Comparison of ENCODE assay signal across 20 cellular contexts in the genomic region with DNA sequence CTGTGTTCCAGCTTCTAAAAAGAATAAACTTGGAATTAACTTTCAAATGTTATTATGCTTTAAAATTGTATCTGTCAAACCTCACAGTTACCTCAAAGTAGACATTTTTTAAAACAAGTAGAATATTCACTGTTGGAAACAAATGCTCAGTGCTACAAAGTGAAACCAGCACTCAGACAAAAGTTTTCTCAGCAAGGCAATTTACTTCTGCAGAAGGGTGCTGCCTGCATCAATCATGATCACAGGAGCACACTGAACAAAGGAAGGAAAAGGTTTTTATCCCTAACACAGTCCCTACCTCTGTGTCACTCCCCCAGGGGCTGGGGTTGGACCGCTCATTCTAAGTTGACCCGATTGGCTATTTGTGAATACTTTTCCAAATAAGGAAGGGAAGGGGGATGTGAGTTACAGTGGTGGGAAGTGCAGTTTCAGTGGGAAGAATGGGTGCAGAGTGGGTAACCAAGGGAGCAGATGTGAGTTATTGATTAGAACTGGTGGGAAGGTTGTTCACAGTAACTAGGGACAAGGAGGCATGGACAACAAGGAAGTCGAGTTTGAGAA.
"Had no signal": no experiment of that assay in that cellular context is flagged by ENCODE, and none has a peak within 500 bp of the region (broad histone marks: within the 10 kb centered on the region; RNA-seq: fewer than 3 reads in every experiment).

No MANE protein-coding gene starts in this region.

- H3K27me3 ChIP-seq: colonic mucosa, heart right ventricle, neutrophil, suprapubic skin, thyroid gland, upper lobe of left lung, vagina had no signal

- H3K4me1 ChIP-seq: colonic mucosa, heart right ventricle, suprapubic skin, thyroid gland, upper lobe of left lung, vagina had no signal

- H3K27ac Mint-ChIP-seq: nephron progenitor cell; stimulated activated effector memory CD8-positive, alpha-beta T cell treated with anti-CD3 and anti-CD28 coated beads, Interleukin-12 subunit alpha, Interleukin-12 subunit beta, amount 100 ng/mL, for 72 hours had no signal

- DNase-seq: colonic mucosa; effector CD4-positive, alpha-beta T cell; heart right ventricle; hypothalamus; mammary epithelial cell; naive thymus-derived CD4-positive, alpha-beta T cell; nephron progenitor cell; right cardiac atrium; stimulated activated CD4-positive, alpha-beta T cell treated with anti-CD3 and anti-CD28 coated beads, Interleukin-4, amount 100 ng/mL, for 1 hour; stimulated activated CD8-positive, alpha-beta memory T cell treated with anti-CD3 and anti-CD28 coated beads, Interleukin-4, amount 100 ng/mL, for 48 hours; stimulated activated naive CD8-positive, alpha-beta T cell treated with anti-CD3 and anti-CD28 coated beads, Interleukin-15, Interleukin-2, amounts not matched to agents 100 U/mL and 50 U/mL, for 24 hours; thyroid gland; upper lobe of left lung had no signal

- H3K36me3 ChIP-seq: colonic mucosa, heart right ventricle, neutrophil, suprapubic skin, thyroid gland, upper lobe of left lung, vagina had no signal

- H3K4me3 Mint-ChIP-seq: nephron progenitor cell; stimulated activated effector memory CD8-positive, alpha-beta T cell treated with anti-CD3 and anti-CD28 coated beads, Interleukin-12 subunit alpha, Interleukin-12 subunit beta, amount 100 ng/mL, for 72 hours had no signal

- H3K4me3 ChIP-seq: colonic mucosa, heart right ventricle, smooth muscle cell, suprapubic skin, thyroid gland, upper lobe of left lung, vagina had no signal

- H3K27ac ChIP-seq: colonic mucosa, heart right ventricle, neutrophil, suprapubic skin, thyroid gland, upper lobe of left lung, vagina had no signal

- H3K4me2 ChIP-seq: smooth muscle cell had no signal

- H3K9me3 ChIP-seq: colonic mucosa, thyroid gland, vagina had no signal

- H3K4me1 Mint-ChIP-seq: naive thymus-derived CD4-positive, alpha-beta T cell; stimulated activated effector memory CD8-positive, alpha-beta T cell treated with anti-CD3 and anti-CD28 coated beads, Interleukin-12 subunit alpha, Interleukin-12 subunit beta, amount 100 ng/mL, for 72 hours had no signal

- ATAC-seq: esophagus mucosa; heart right ventricle; left lobe of liver; naive thymus-derived CD4-positive, alpha-beta T cell; right cardiac atrium; stimulated activated effector memory CD8-positive, alpha-beta T cell treated with anti-CD3 and anti-CD28 coated beads, Interleukin-12 subunit alpha, Interleukin-12 subunit beta, amount 100 ng/mL, for 72 hours; stimulated activated naive CD8-positive, alpha-beta T cell treated with anti-CD3 and anti-CD28 coated beads, Interleukin-15, Interleukin-2, amounts not matched to agents 100 U/mL and 50 U/mL, for 24 hours had no signal

- H3K36me3 Mint-ChIP-seq: stimulated activated effector memory CD8-positive, alpha-beta T cell treated with anti-CD3 and anti-CD28 coated beads, Interleukin-12 subunit alpha, Interleukin-12 subunit beta, amount 100 ng/mL, for 72 hours had no signal
